Comparison of ENCODE assay signal across 3 cellular contexts in the genomic region with DNA sequence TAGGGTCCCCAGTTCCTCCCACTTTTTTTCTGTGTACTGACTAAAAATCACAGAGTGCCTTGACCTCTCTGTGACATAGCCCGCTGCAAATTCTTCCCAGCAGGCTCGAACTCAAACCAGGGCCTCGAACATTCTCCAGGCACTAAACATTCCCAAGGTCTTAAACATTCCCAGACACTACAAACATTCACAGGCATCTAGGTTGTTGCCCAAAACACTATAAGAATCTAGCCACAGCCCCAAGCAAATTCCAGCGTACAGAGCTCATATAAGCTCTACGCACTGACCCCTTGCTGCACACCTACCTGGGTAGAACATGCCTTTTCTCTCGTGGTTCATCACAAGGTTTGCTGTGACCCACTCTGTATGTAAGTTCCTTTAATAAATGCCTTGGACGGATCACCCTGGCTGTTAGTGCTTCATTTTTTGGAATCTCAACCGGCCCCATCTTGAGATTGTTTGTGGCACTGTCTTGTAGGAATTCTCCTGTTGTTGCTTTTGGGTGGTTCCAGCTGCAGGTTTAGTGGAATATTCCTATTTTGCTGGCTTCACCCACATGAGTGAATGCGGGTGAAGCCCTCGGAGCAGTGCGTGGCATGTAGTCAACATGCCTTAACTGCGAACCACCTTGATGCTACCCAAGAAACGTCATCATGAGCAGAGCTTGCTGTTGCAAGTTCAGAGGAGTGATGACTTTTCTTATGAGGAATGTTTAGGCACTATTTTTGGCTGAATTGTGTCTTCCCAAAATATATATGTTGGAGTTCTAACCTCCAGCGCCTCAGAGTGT.
TF ChIP-seq lines count a peak whose summit lies in the region.

No MANE protein-coding gene starts in this region.

TF ChIP-seq in IMR-90, 13 proteins besides CTCF, POLR2A, EP300 and RAD21:
- TF ChIP-seq RFX5 (IDR thresholded peaks at IDR 0.05; ENCODE audit: low read depth, low read length) = no peak
- TF ChIP-seq MAZ (IDR thresholded peaks at IDR 0.05; ENCODE audit: borderline replicate concordance, low read depth, low read length) = no peak
- TF ChIP-seq, protein P1, sequence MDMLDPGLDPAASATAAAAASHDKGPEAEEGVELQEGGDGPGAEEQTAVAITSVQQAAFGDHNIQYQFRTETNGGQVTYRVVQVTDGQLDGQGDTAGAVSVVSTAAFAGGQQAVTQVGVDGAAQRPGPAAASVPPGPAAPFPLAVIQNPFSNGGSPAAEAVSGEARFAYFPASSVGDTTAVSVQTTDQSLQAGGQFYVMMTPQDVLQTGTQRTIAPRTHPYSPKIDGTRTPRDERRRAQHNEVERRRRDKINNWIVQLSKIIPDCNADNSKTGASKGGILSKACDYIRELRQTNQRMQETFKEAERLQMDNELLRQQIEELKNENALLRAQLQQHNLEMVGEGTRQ (IDR thresholded peaks at IDR 0.05; ENCODE audit: low read depth, low read length) = no peak
- no peak for TF ChIP-seq CEBPB (IDR thresholded peaks at IDR 0.05; ENCODE audit: low read depth, low read length)
- TF ChIP-seq, protein P2, sequence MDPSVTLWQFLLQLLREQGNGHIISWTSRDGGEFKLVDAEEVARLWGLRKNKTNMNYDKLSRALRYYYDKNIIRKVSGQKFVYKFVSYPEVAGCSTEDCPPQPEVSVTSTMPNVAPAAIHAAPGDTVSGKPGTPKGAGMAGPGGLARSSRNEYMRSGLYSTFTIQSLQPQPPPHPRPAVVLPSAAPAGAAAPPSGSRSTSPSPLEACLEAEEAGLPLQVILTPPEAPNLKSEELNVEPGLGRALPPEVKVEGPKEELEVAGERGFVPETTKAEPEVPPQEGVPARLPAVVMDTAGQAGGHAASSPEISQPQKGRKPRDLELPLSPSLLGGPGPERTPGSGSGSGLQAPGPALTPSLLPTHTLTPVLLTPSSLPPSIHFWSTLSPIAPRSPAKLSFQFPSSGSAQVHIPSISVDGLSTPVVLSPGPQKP (IDR thresholded peaks at IDR 0.05; ENCODE audit: borderline replicate concordance, low read depth, low read length) = no peak
- no peak for TF ChIP-seq SMC3 (IDR thresholded peaks at IDR 0.05; ENCODE audit: low read depth, low read length)
- TF ChIP-seq BHLHE40 (IDR thresholded peaks at IDR 0.05; ENCODE audit: low read depth, low read length) = no peak
- TF ChIP-seq MAFK (IDR thresholded peaks at IDR 0.05; ENCODE audit: low read depth, low read length) = no peak
- TF ChIP-seq RCOR1 (IDR thresholded peaks at IDR 0.05; ENCODE audit: insufficient replicate concordance, low read length) = no peak
- no peak for TF ChIP-seq CHD1 (IDR thresholded peaks at IDR 0.05; ENCODE audit: low read depth, low read length)
- TF ChIP-seq FOS (IDR thresholded peaks at IDR 0.05; ENCODE audit: low read depth, low read length) = no peak
- no peak for TF ChIP-seq NFE2L2 (IDR thresholded peaks at IDR 0.05; ENCODE audit: low read depth, low read length)
- no peak for TF ChIP-seq MXI1 (IDR thresholded peaks at IDR 0.05; ENCODE audit: borderline replicate concordance, low read depth, low read length)

TF ChIP-seq in GM12878, 131 proteins besides CTCF, POLR2A, EP300 and RAD21:
- TF ChIP-seq, protein P3, sequence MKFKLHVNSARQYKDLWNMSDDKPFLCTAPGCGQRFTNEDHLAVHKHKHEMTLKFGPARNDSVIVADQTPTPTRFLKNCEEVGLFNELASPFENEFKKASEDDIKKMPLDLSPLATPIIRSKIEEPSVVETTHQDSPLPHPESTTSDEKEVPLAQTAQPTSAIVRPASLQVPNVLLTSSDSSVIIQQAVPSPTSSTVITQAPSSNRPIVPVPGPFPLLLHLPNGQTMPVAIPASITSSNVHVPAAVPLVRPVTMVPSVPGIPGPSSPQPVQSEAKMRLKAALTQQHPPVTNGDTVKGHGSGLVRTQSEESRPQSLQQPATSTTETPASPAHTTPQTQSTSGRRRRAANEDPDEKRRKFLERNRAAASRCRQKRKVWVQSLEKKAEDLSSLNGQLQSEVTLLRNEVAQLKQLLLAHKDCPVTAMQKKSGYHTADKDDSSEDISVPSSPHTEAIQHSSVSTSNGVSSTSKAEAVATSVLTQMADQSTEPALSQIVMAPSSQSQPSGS (IDR thresholded peaks at IDR 0.05; ENCODE audit: low read length) = no peak
- TF ChIP-seq ZNF24 (IDR thresholded peaks at IDR 0.05) (no peak), MTA3 (IDR thresholded peaks at IDR 0.05; ENCODE audit: borderline replicate concordance, low read length) (no peak), SUZ12 (IDR thresholded peaks at IDR 0.05; ENCODE audit: unreplicated experiment) (no peak), BACH1 (IDR thresholded peaks at IDR 0.05; ENCODE audit: borderline replicate concordance) (no peak), SP1 (IDR thresholded peaks at IDR 0.05; ENCODE audit: low read depth, low read length) (no peak), FOS (IDR thresholded peaks at IDR 0.05; ENCODE audit: borderline replicate concordance, extremely low read depth, insufficient read length) (no peak), NR2C1 (IDR thresholded peaks at IDR 0.05) (no peak)
- TF ChIP-seq, protein P4, sequence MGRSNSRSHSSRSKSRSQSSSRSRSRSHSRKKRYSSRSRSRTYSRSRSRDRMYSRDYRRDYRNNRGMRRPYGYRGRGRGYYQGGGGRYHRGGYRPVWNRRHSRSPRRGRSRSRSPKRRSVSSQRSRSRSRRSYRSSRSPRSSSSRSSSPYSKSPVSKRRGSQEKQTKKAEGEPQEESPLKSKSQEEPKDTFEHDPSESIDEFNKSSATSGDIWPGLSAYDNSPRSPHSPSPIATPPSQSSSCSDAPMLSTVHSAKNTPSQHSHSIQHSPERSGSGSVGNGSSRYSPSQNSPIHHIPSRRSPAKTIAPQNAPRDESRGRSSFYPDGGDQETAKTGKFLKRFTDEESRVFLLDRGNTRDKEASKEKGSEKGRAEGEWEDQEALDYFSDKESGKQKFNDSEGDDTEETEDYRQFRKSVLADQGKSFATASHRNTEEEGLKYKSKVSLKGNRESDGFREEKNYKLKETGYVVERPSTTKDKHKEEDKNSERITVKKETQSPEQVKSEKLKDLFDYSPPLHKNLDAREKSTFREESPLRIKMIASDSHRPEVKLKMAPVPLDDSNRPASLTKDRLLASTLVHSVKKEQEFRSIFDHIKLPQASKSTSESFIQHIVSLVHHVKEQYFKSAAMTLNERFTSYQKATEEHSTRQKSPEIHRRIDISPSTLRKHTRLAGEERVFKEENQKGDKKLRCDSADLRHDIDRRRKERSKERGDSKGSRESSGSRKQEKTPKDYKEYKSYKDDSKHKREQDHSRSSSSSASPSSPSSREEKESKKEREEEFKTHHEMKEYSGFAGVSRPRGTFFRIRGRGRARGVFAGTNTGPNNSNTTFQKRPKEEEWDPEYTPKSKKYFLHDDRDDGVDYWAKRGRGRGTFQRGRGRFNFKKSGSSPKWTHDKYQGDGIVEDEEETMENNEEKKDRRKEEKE (IDR thresholded peaks at IDR 0.05) = no peak

TF ChIP-seq in HEK293T, 16 proteins besides CTCF, POLR2A, EP300 and RAD21:
- no peak for TF ChIP-seq L3MBTL2 (conservative IDR thresholded peaks at IDR 0.05)
- no peak for TF ChIP-seq CTBP1 (IDR thresholded peaks at IDR 0.05; ENCODE audit: borderline replicate concordance)
- no peak for TF ChIP-seq NFRKB (IDR thresholded peaks at IDR 0.05)
- TF ChIP-seq FOXK2 (IDR thresholded peaks at IDR 0.05) = no peak
- TF ChIP-seq, protein P5, sequence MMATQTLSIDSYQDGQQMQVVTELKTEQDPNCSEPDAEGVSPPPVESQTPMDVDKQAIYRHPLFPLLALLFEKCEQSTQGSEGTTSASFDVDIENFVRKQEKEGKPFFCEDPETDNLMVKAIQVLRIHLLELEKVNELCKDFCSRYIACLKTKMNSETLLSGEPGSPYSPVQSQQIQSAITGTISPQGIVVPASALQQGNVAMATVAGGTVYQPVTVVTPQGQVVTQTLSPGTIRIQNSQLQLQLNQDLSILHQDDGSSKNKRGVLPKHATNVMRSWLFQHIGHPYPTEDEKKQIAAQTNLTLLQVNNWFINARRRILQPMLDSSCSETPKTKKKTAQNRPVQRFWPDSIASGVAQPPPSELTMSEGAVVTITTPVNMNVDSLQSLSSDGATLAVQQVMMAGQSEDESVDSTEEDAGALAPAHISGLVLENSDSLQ (IDR thresholded peaks at IDR 0.05) = no peak
- no peak for TF ChIP-seq SUZ12 (IDR thresholded peaks at IDR 0.05)
- TF ChIP-seq ZNF384 (IDR thresholded peaks at IDR 0.05) = no peak
- TF ChIP-seq BHLHE40 (IDR thresholded peaks at IDR 0.05; ENCODE audit: borderline replicate concordance) = no peak
- no peak for TF ChIP-seq ARNT (IDR thresholded peaks at IDR 0.05)
- no peak for TF ChIP-seq TARDBP (IDR thresholded peaks at IDR 0.05)
